Comparison of ENCODE assay signal across 1 cellular context in genomic region chr14:100359881-100360280, GRCh38.
TF ChIP-seq lines count a peak whose summit lies in the region.

No MANE protein-coding gene starts in this region.

TF ChIP-seq in endothelial cell of umbilical vein, 7 proteins besides CTCF, POLR2A, EP300 and RAD21 (continued from another document):
- TF ChIP-seq POLR2AphosphoS5 (IDR thresholded peaks at IDR 0.05; ENCODE audit: insufficient read depth, low read depth, low read length) (peak; percentile 36), JUN (IDR thresholded peaks at IDR 0.05; ENCODE audit: borderline replicate concordance, insufficient read depth, insufficient read length, low read depth) (peak; percentile 92), MAX (IDR thresholded peaks at IDR 0.05; ENCODE audit: insufficient read depth, insufficient read length) (no peak), GATA2 (IDR thresholded peaks at IDR 0.05; ENCODE audit: insufficient read depth, insufficient read length, low read depth, low read length) (peak; percentile 69)
